ENCODE assay signal across 4 cellular contexts in the genomic region with DNA sequence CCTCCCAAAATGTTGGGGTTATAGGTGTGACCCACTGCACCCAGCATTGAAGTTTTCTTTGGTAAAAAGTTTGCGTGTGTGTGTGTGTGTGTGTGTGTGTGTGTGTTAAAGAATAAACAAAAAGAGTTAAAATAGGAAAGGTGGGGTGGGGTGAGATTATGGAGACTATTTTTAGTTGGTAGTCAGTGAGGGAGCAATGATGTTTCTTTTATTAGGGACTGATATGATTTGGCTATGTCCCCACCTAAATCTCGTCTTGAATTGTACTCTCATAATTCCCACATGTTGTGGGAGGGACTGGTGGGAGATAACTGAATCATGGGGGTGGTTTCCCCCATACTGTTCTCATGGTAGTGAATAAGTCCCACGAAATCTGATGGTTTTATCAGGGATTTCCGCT.
"Had no signal": no experiment of that assay in that cellular context is flagged by ENCODE, and none has a peak within 500 bp of the region (broad histone marks: within the 10 kb centered on the region; RNA-seq: fewer than 3 reads in every experiment).

No MANE protein-coding gene starts in this region.

- ATAC-seq: HepG2, K562 had no signal

- H3K27ac ChIP-seq: HL-60 had no signal

- DNase-seq: IMR-90 had no signal

- H3K4me3 ChIP-seq: K562 had no signal
